ENCODE assay signal across 32 cellular contexts in genomic region chr1:24133819-24134218, GRCh38. TPM values are rescaled to one million over a fixed set of nuclear protein-coding genes. Genes with fewer than 3 reads are reported as not detected.
"Had no signal": no experiment of that assay in that cellular context is flagged by ENCODE, and none has a peak within 500 bp of the region (broad histone marks: within the 10 kb centered on the region; RNA-seq: fewer than 3 reads in every experiment).

No MANE protein-coding gene starts in this region.

- H3K4me3 ChIP-seq: PC-9, SJSA1 had no signal

- H3K36me3 ChIP-seq: SJSA1 had no signal

- DNase-seq: Karpas-422, MM.1S, MV-4-11, NCI-H1092, NCI-H1105, NCI-H1417 treated with DMSO at 0.1 percent for 48 hours, NCI-H1436 treated with DMSO at 0.1 percent for 48 hours, NCI-H1694 treated with DMSO at 0.1 percent for 48 hours, NCI-H187 treated with DMSO at 0.1 percent for 48 hours, NCI-H2029, NCI-H2081, NCI-H2171 treated with DMSO at 0.1 percent for 48 hours, NCI-H2227 treated with DMSO at 0.1 percent for 48 hours, NCI-H446 treated with DMSO at 0.1 percent for 48 hours, NCI-H510A, NCI-H524, NCI-H526, NCI-H69, NCI-H748 treated with DMSO at 0.1 percent for 48 hours, NCI-H82, PC-9, SHP77, SK-N-SH, SW 1271 had no signal

- H3K4me2 ChIP-seq: KMS-11, PC-9, SK-N-SH had no signal

- H3K9me2 ChIP-seq: SK-N-SH had no signal

- H2AFZ ChIP-seq: PC-9 had no signal

- ATAC-seq: Panc1, Right ventricle myocardium inferior had no signal

- H3K27me3 ChIP-seq: SJSA1 had no signal

- H3K27ac ChIP-seq: KMS-11, PC-9, RWPE1, SJSA1 had no signal

- H3K4me1 ChIP-seq: SJSA1 had no signal

- H3K9me3 ChIP-seq: SK-N-SH had no signal

RNA-seq across cellular contexts. Expression of gene IL22RA1, which starts 9.1 kb away (rescaled TPM):
- total RNA-seq: LHCN-M2, MCF 10A, OCI-LY7 had no signal

RNA-seq across cellular contexts. Expression of gene MYOM3, which starts 21.9 kb away (rescaled TPM):
- total RNA-seq: LHCN-M2, OCI-LY7 had no signal

RNA-seq across cellular contexts. Expression of gene IFNLR1, which starts 53.3 kb away (rescaled TPM):
- total RNA-seq: LHCN-M2, SJSA1 had no signal
